In the genomic region with DNA sequence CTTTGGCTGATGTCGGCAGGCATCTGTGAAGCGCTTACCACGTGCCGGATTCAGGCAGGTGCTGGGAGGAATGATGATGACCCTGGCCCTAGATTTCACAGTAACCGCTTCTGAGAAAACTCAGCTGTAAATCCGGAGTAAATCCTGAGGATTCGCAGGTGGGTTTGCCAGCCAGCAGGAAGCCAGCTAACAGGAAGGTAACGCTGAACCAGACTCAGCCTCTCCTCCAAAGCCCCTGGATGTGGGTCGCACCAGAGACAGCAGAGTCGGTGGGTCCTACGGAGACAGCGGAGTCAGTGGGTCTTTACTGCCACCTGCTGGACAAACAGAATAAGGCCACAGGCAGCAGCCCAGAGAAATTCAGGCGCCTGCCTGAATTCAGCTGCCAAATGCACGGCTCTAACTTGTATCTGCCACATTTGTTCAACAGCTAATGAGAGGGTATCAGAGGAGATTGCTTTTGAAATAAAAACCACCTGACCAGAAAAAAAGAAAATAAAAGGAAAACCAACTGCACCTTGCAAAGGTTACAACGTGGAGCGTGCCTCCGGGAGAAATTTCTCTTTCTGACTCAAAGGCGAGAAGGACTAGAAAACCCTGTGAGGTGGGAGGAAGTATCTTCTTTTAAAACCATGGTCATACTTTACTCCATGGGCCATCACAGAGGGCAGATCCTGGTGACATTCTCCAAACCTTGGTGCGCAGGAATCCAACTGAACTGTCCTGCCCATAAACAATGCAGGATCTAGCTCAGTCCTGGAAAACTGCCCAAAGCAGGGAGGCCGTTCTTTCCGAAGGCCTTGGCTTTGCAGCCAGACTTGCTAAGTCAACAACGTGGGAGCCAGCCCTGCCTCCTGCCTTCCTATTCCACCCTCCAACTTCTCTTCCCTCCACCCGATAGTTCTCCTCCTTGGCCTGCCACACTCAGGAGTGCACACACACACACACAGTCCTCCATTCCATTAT, we compare ENCODE assay signal across 9 cellular contexts. TPM values are rescaled to one million over a fixed set of nuclear protein-coding genes. Genes with fewer than 3 reads are reported as not detected.
A peak's percentile ranks its signal among the peaks of the same experiment; 100 is the strongest.
DNase-seq lines count a peak whose midpoint lies in the region; ATAC-seq lines count a peak whose summit lies in the region.
"Had no signal": no experiment of that assay in that cellular context is flagged by ENCODE, and none has a peak within 500 bp of the region (broad histone marks: within the 10 kb centered on the region; RNA-seq: fewer than 3 reads in every experiment).

No MANE protein-coding gene starts in this region.

- peak; percentile 54 to 64 (median 63) for DNase-seq in CD4-positive, CD25-positive, alpha-beta regulatory T cell
- DNase-seq in HUDEP-2 (lab: John Stamatoyannopoulos, UW; ENCODE audit: unreplicated experiment in 76 of 76) (peak in 45 of 76 experiments; percentile 1 to 58 (median 22)), NT2/D1 (ENCODE audit: low read depth, low spot score) (peak; percentile 47), activated T-cell treated with anti-CD3 and anti-CD28 coated beads for 1 hour (ENCODE audit: low read depth) (peak; percentile 45)
- peak; percentile 28 to 38 for DNase-seq in stimulated activated CD8-positive, alpha-beta memory T cell treated with anti-CD3 and anti-CD28 coated beads, Interleukin-4, amount 100 ng/mL, for 1 hour (ENCODE audit: low read depth in 2 of 2, low spot score in 1 of 2)

- H3K4me1 Mint-ChIP-seq in CD4-positive, CD25-positive, alpha-beta regulatory T cell: peaks cover 0 to 2% (median 0%) of the 10 kb centered on the region in 4 donors

- H3K9me3 ChIP-seq in CD4-positive, CD25-positive, alpha-beta regulatory T cell (ENCODE audit: control insufficient read depth in 2 of 2, low read length in 2 of 2): no peaks in the 10 kb centered on the region
- no peaks in the 10 kb centered on the region for H3K9me3 ChIP-seq in NT2/D1 (ENCODE audit: insufficient read depth, low read length)
- H3K9me3 ChIP-seq in mucosa of rectum (ENCODE audit: control insufficient read depth in 2 of 2, low read length in 2 of 2): no peaks in the 10 kb centered on the region

- H3K4me3 Mint-ChIP-seq in CD4-positive, CD25-positive, alpha-beta regulatory T cell: no peak overlapping the region

- peak; percentile 79 to 82 for ATAC-seq in CD4-positive, CD25-positive, alpha-beta regulatory T cell (ENCODE audit: low read depth in 2 of 2)
- ATAC-seq in esophagus mucosa: peak; percentile 81
- ATAC-seq in GM18520 (IDR thresholded peaks at IDR 0.05; ENCODE audit: unreplicated experiment): no peak

- H3K36me3 Mint-ChIP-seq in CD4-positive, CD25-positive, alpha-beta regulatory T cell: no peaks in the 10 kb centered on the region
- H3K36me3 Mint-ChIP-seq: IgD-negative memory B cell had no signal

- H3K4me3 ChIP-seq in CD4-positive, CD25-positive, alpha-beta regulatory T cell (ENCODE audit: low read depth, low read length): no peak overlapping the region
- H3K4me3 ChIP-seq in NT2/D1 (ENCODE audit: insufficient read length, low read depth) (no peak overlapping the region), mucosa of rectum (ENCODE audit: low read length in 2 of 2) (peak overlapping the region; percentile 61 to 72)

- no peak overlapping the region for H3K27ac Mint-ChIP-seq in CD4-positive, CD25-positive, alpha-beta regulatory T cell
- H3K27ac Mint-ChIP-seq: IgD-negative memory B cell had no signal

- H3K27me3 Mint-ChIP-seq in CD4-positive, CD25-positive, alpha-beta regulatory T cell: no peaks in the 10 kb centered on the region

- peaks cover 0 to under 1% (median 0%) of the 10 kb centered on the region in 7 donors for H3K9me3 Mint-ChIP-seq in CD4-positive, CD25-positive, alpha-beta regulatory T cell
- H3K9me3 Mint-ChIP-seq: IgD-negative memory B cell had no signal

- H3K27ac ChIP-seq in CD4-positive, CD25-positive, alpha-beta regulatory T cell (ENCODE audit: insufficient read depth, low read length, poor library complexity, severe bottlenecking): no peak overlapping the region
- no peak overlapping the region for H3K27ac ChIP-seq in mucosa of rectum (ENCODE audit: low read depth in 2 of 2, low read length in 2 of 2)

- peaks cover 5% of the 10 kb centered on the region for H3K27me3 ChIP-seq in CD4-positive, CD25-positive, alpha-beta regulatory T cell (ENCODE audit: control insufficient read depth, insufficient read depth, low read length)
- H3K27me3 ChIP-seq in NT2/D1 (ENCODE audit: insufficient read depth, insufficient read length) (peaks cover 11% of the 10 kb centered on the region), mucosa of rectum (ENCODE audit: control insufficient read depth in 2 of 2, insufficient read depth in 2 of 2, low read length in 2 of 2) (peaks cover 0 to 2% of the 10 kb centered on the region in 2 donors)

- no peaks in the 10 kb centered on the region for H3K36me3 ChIP-seq in CD4-positive, CD25-positive, alpha-beta regulatory T cell (ENCODE audit: control insufficient read depth, insufficient read depth, low read length)
- H3K36me3 ChIP-seq in NT2/D1 (ENCODE audit: insufficient read depth, insufficient read length, low read length) (no peaks in the 10 kb centered on the region), mucosa of rectum (ENCODE audit: control insufficient read depth in 2 of 2, insufficient read depth in 2 of 2, low read length in 2 of 2) (no peaks in the 10 kb centered on the region)

- H3K4me1 ChIP-seq in CD4-positive, CD25-positive, alpha-beta regulatory T cell (ENCODE audit: control insufficient read depth, insufficient read depth, low read length, poor library complexity, severe bottlenecking): peaks cover 3% of the 10 kb centered on the region
- no peaks in the 10 kb centered on the region for H3K4me1 ChIP-seq in NT2/D1 (ENCODE audit: insufficient read depth, insufficient read length)
- H3K4me1 ChIP-seq in mucosa of rectum (ENCODE audit: control insufficient read depth in 2 of 2, insufficient read depth in 2 of 2, low read length in 2 of 2): peaks cover 7 to 13% of the 10 kb centered on the region in 2 donors

- no peak overlapping the region for H3K9ac ChIP-seq in NT2/D1 (ENCODE audit: insufficient read length, low read depth)
- peak overlapping the region in 1 of 2 donors; percentile 48 for H3K9ac ChIP-seq in mucosa of rectum (ENCODE audit: low read depth in 1 of 2, low read length in 2 of 2)

RNA-seq across cellular contexts. Expression of a gene that starts 16.3 kb away (rescaled TPM):
- 5.0 TPM for total RNA-seq in CD4-positive, CD25-positive, alpha-beta regulatory T cell
- 10 to 100 TPM; 12.5 to 17.2 (median 13.3) TPM for polyA plus RNA-seq in CD4-positive, CD25-positive, alpha-beta regulatory T cell
- 18.8 TPM for total RNA-seq in esophagus mucosa

RNA-seq across cellular contexts. Expression of a gene that starts 58.8 kb away (rescaled TPM):
- 35.5 TPM for total RNA-seq in CD4-positive, CD25-positive, alpha-beta regulatory T cell
- polyA plus RNA-seq in CD4-positive, CD25-positive, alpha-beta regulatory T cell: 10 to 100 TPM; 29.0 to 61.2 (median 43.7) TPM
- total RNA-seq in esophagus mucosa: 39.9 TPM

Comparison
In these comparisons a context has a peak if more than half of its experiments do, and no peak if none do; other contexts are left out.
1. H3K4me3 ChIP-seq: peak in mucosa of rectum (2 of 2); none in CD4-positive, CD25-positive, alpha-beta regulatory T cell (single experiment) and NT2/D1 (single experiment).
2. Peak in every context shown above with its lines, with median percentiles within 50 percentile points of each other: DNase-seq.